In genomic region chr4:47686294-47686872, GRCh38 we compare ENCODE assay signal across 8 cellular contexts.
DNase-seq lines count a peak whose midpoint lies in the region; ATAC-seq, FAIRE-seq and TF ChIP-seq lines count a peak whose summit lies in the region.

No MANE protein-coding gene starts in this region.

- peaks cover 30% of the 10 kb centered on the region for H3K27me3 Mint-ChIP-seq in T-helper 17 cell
- peaks cover 2% of the 10 kb centered on the region for H3K27me3 Mint-ChIP-seq in astrocyte (ENCODE audit: low read depth, unreplicated experiment)

- H3K4me2 ChIP-seq in astrocyte (ENCODE audit: low read length) = no peak overlapping the region

- H3K9ac ChIP-seq in astrocyte (ENCODE audit: low read length) = no peak overlapping the region

- H3K36me3 ChIP-seq in astrocyte (ENCODE audit: insufficient read depth, low read length) (no peaks in the 10 kb centered on the region), kidney epithelial cell (ENCODE audit: control insufficient read depth, insufficient read depth, low read length) (no peaks in the 10 kb centered on the region)

- H3K9me3 ChIP-seq in T-helper 17 cell (ENCODE audit: control insufficient read depth, low read length, poor library complexity, severe bottlenecking) (no peaks in the 10 kb centered on the region), astrocyte (ENCODE audit: insufficient read depth, low read depth, low read length) (no peaks in the 10 kb centered on the region)

- peaks cover 4% of the 10 kb centered on the region for H3K36me3 Mint-ChIP-seq in T-helper 17 cell (ENCODE audit: low read depth)
- H3K36me3 Mint-ChIP-seq in astrocyte (ENCODE audit: low read depth, unreplicated experiment) = no peaks in the 10 kb centered on the region

- H3K27ac ChIP-seq in astrocyte (ENCODE audit: low read depth, low read length) = no peak overlapping the region

- H3K4me1 Mint-ChIP-seq in T-helper 17 cell (peaks cover 4% of the 10 kb centered on the region), astrocyte (ENCODE audit: low read depth, unreplicated experiment) (no peaks in the 10 kb centered on the region)

- no peaks in the 10 kb centered on the region for H3K79me2 ChIP-seq in astrocyte (ENCODE audit: insufficient read depth, low read length)

- no peak overlapping the region for H3K4me3 Mint-ChIP-seq in T-helper 17 cell
- no peak overlapping the region for H3K4me3 Mint-ChIP-seq in astrocyte (ENCODE audit: unreplicated experiment)

- FAIRE-seq in astrocyte (lab: Jason Lieb, UNC) = no peak

- H4K20me1 ChIP-seq in astrocyte (ENCODE audit: insufficient read depth, low read length) = no peaks in the 10 kb centered on the region

- peak; percentile 71 for ATAC-seq in GM19463 (IDR thresholded peaks at IDR 0.05; ENCODE audit: unreplicated experiment)
- peak; percentile 95 for ATAC-seq in T-helper 17 cell

- peak; percentile 40 for TF ChIP-seq CTCF in astrocyte (IDR thresholded peaks at IDR 0.05; ENCODE audit: insufficient read depth, low read depth, low read length)
- peak; percentile 81 for TF ChIP-seq CTCF in kidney epithelial cell (IDR thresholded peaks at IDR 0.05; ENCODE audit: insufficient read depth, low read length, poor library complexity, severe bottlenecking)

- no peak overlapping the region for H3K27ac Mint-ChIP-seq in T-helper 17 cell
- H3K27ac Mint-ChIP-seq in astrocyte (ENCODE audit: unreplicated experiment) = no peak overlapping the region

- no peaks in the 10 kb centered on the region for H3K4me1 ChIP-seq in astrocyte (ENCODE audit: insufficient read depth, low read length)

- H3K4me3 ChIP-seq in astrocyte (ENCODE audit: insufficient read depth, low read depth, low read length) = no peak overlapping the region
- no peak overlapping the region for H3K4me3 ChIP-seq in kidney epithelial cell (ENCODE audit: low read depth, low read length)

- peak; percentile 15 for DNase-seq in CMK (ENCODE audit: low read depth)
- DNase-seq in HUDEP-2 (lab: John Stamatoyannopoulos, UW; ENCODE audit: unreplicated experiment in 76 of 76) = peak in 55 of 76 experiments; percentile 1 to 56 (median 24)
- DNase-seq in T-helper 17 cell = peak; percentile 15 to 60 (median 33)
- DNase-seq in astrocyte (ENCODE audit: low read depth) = no peak
- no peak for DNase-seq in kidney epithelial cell (ENCODE audit: low read depth)
- peak; percentile 36 to 63 (median 49) for DNase-seq in stimulated activated CD4-positive, alpha-beta T cell treated with anti-CD3 and anti-CD28 coated beads, TNF-alpha, amount 100 ng/mL, for 24 hours (ENCODE audit: low read depth in 3 of 3)
- DNase-seq in mesenteric fat pad (ENCODE audit: low spot score) = no peak

- H2AFZ ChIP-seq in astrocyte (ENCODE audit: low read depth, low read length) = no peak overlapping the region

- H3K27me3 ChIP-seq in astrocyte (ENCODE audit: insufficient read depth, low read length) (no peaks in the 10 kb centered on the region), kidney epithelial cell (ENCODE audit: control insufficient read depth, insufficient read depth, low read length) (no peaks in the 10 kb centered on the region)

- no peaks in the 10 kb centered on the region for H3K9me3 Mint-ChIP-seq in astrocyte (ENCODE audit: unreplicated experiment)

Comparison
In these comparisons a context has a peak if more than half of its experiments do, and no peak if none do; other contexts are left out.
1. DNase-seq: peak in CMK (single experiment), HUDEP-2 (55 of 76), T-helper 17 cell (3 of 3) and stimulated activated CD4-positive, alpha-beta T cell treated with anti-CD3 and anti-CD28 coated beads, TNF-alpha, amount 100 ng/mL, for 24 hours (3 of 3); none in astrocyte (single experiment), kidney epithelial cell (single experiment) and mesenteric fat pad (single experiment).